9 cellular contexts compared by ENCODE assay signal in the genomic region with DNA sequence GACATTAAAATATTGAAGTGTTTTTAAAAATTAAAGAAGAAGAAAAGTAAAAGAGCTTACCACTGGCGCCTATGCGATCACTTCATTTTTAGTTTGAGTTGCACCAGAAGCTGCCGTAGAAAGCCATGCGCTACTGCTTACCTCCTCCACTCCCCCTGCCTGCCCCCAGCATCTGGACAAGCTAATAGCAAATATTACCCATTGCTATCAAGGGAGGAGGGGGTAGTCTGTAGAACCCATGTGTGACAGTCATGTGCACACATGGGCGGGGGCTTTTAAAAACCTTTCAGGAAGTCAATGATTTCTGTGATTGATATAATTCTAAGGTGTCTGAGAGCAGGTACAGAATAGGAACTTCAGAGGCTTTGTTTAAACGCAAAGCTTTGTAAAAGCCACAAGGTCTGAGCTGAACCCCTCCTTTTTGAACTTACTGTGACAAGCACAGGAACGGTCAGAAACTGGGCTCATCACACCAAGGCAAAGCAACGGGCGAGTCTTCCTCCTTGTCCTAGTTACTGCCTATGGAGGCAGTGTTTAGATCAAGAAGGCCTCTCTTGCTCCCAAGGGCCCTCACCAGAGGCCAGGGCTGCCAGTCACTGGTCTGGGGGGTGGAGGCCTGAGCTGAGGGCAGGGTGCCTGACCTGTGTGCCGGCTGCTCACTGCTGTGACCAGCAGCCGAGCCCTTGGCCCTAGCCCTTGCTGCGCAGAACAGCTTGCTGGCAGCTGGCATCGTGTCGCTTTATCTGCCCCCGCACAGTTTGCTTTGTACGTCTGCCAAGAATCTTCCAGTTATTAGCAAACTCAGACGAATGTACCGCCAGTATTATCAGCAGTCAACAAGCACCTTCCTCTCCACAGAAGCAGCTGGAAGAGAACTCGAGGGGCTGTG. TPM values are rescaled to one million over a fixed set of nuclear protein-coding genes. Genes with fewer than 3 reads are reported as not detected.
A peak's percentile ranks its signal among the peaks of the same experiment; 100 is the strongest.
DNase-seq lines count a peak whose midpoint lies in the region; ATAC-seq, FAIRE-seq and TF ChIP-seq lines count a peak whose summit lies in the region.
"Had no signal": no experiment of that assay in that cellular context is flagged by ENCODE, and none has a peak within 500 bp of the region (broad histone marks: within the 10 kb centered on the region; RNA-seq: fewer than 3 reads in every experiment).

No MANE protein-coding gene starts in this region.

- no peaks in the 10 kb centered on the region for H3K27me3 Mint-ChIP-seq in astrocyte (ENCODE audit: low read depth, unreplicated experiment)
- H3K27me3 Mint-ChIP-seq: activated B cell treated with CpG ODN at 0.5 μM for 24 hours had no signal

- ATAC-seq in left lobe of liver (peak; percentile 97), GM19463 (IDR thresholded peaks at IDR 0.05; ENCODE audit: unreplicated experiment) (no peak), HG03097 (IDR thresholded peaks at IDR 0.05; ENCODE audit: low FRiP score, unreplicated experiment) (no peak)

- no peak overlapping the region for H3K4me3 ChIP-seq in astrocyte (ENCODE audit: insufficient read depth, low read depth, low read length)

- peaks cover 16% of the 10 kb centered on the region for H3K36me3 ChIP-seq in astrocyte (ENCODE audit: insufficient read depth, low read length)

- no peaks in the 10 kb centered on the region for H3K4me1 Mint-ChIP-seq in astrocyte (ENCODE audit: low read depth, unreplicated experiment)
- H3K4me1 Mint-ChIP-seq: activated B cell treated with CpG ODN at 0.5 μM for 24 hours had no signal

- no peaks in the 10 kb centered on the region for H3K9me3 Mint-ChIP-seq in astrocyte (ENCODE audit: unreplicated experiment)
- H3K9me3 Mint-ChIP-seq: activated B cell treated with CpG ODN at 0.5 μM for 24 hours had no signal

- peak; percentile 35 to 68 for DNase-seq in NCI-H2081 (lab: John Stamatoyannopoulos, UW)
- no peak for DNase-seq in NCI-H2081 treated with DMSO at 0.1 percent for 48 hours (lab: John Stamatoyannopoulos, UW)
- peak; percentile 61 for DNase-seq in astrocyte (ENCODE audit: low read depth)
- peak; percentile 95 for DNase-seq in left lobe of liver (ENCODE audit: low spot score)
- DNase-seq in superior temporal gyrus (ENCODE audit: extremely low spot score) = peak; percentile 18
- DNase-seq in NCI-H187 treated with DMSO at 0.1 percent for 48 hours (lab: John Stamatoyannopoulos, UW) = no peak
- DNase-seq: activated B cell treated with CpG ODN at 0.5 μM for 24 hours had no signal

- no peaks in the 10 kb centered on the region for H3K9me3 ChIP-seq in astrocyte (ENCODE audit: insufficient read depth, low read depth, low read length)

- no peak for FAIRE-seq in astrocyte (lab: Jason Lieb, UNC)

- H3K4me3 Mint-ChIP-seq in astrocyte (ENCODE audit: unreplicated experiment) = no peak overlapping the region
- H3K4me3 Mint-ChIP-seq: activated B cell treated with CpG ODN at 0.5 μM for 24 hours had no signal

- H4K20me1 ChIP-seq in astrocyte (ENCODE audit: insufficient read depth, low read length) = peaks cover 20% of the 10 kb centered on the region

- no peak overlapping the region for H3K27ac Mint-ChIP-seq in astrocyte (ENCODE audit: unreplicated experiment)
- H3K27ac Mint-ChIP-seq: activated B cell treated with CpG ODN at 0.5 μM for 24 hours had no signal

- no peaks in the 10 kb centered on the region for H3K27me3 ChIP-seq in astrocyte (ENCODE audit: insufficient read depth, low read length)

- no peak for TF ChIP-seq CTCF in astrocyte (IDR thresholded peaks at IDR 0.05; ENCODE audit: insufficient read depth, low read depth, low read length)

- peaks cover 14% of the 10 kb centered on the region for H3K36me3 Mint-ChIP-seq in astrocyte (ENCODE audit: low read depth, unreplicated experiment)

- no peaks in the 10 kb centered on the region for H3K79me2 ChIP-seq in astrocyte (ENCODE audit: insufficient read depth, low read length)

- H3K4me1 ChIP-seq in astrocyte (ENCODE audit: insufficient read depth, low read length) = peaks cover 11% of the 10 kb centered on the region

- no peak overlapping the region for H3K9ac ChIP-seq in astrocyte (ENCODE audit: low read length)

- peak overlapping the region; percentile 15 for H3K4me2 ChIP-seq in astrocyte (ENCODE audit: low read length)

- no peak overlapping the region for H2AFZ ChIP-seq in astrocyte (ENCODE audit: low read depth, low read length)

- H3K27ac ChIP-seq in astrocyte (ENCODE audit: low read depth, low read length) = no peak overlapping the region

RNA-seq across cellular contexts. Expression of a gene that starts 15.0 kb away (rescaled TPM):
- 2.2 and 3.4 TPM in 2 replicates for total RNA-seq in astrocyte
- total RNA-seq in left lobe of liver = 0.88 TPM

Comparison
In these comparisons a context has a peak if more than half of its experiments do, and no peak if none do; other contexts are left out.
1. DNase-seq: peak in NCI-H2081 (2 of 2), astrocyte (single experiment), left lobe of liver (single experiment) and superior temporal gyrus (single experiment); none in NCI-H2081 treated with DMSO at 0.1 percent for 48 hours (single experiment) and NCI-H187 treated with DMSO at 0.1 percent for 48 hours (single experiment).